Comparison of ENCODE assay signal across 1 cellular context in genomic region chr12:6539276-6540134, GRCh38.
TF ChIP-seq lines count a peak whose summit lies in the region.

No MANE protein-coding gene starts in this region.

TF ChIP-seq in SK-N-SH treated with all-trans-retinoic acid at 6 μM for 48 hours, 23 proteins besides CTCF, POLR2A, EP300 and RAD21 (continued from another document):
- TF ChIP-seq BACH2 (CRISPR knock-in tag; IDR thresholded peaks at IDR 0.05; ENCODE audit: borderline replicate concordance): no peak
